Comparison of ENCODE assay signal across 8 cellular contexts in genomic region chr17:7241047-7241733, GRCh38. TPM values are rescaled to one million over a fixed set of nuclear protein-coding genes. Genes with fewer than 3 reads are reported as not detected.
DNase-seq lines count a peak whose midpoint lies in the region; ATAC-seq, FAIRE-seq and TF ChIP-seq lines count a peak whose summit lies in the region.

No MANE protein-coding gene starts in this region.

- FAIRE-seq in kidney (lab: Jason Lieb, UNC): no peak

- H3K9ac ChIP-seq in SK-N-SH (peak overlapping the region; percentile 97), kidney (ENCODE audit: low read length in 2 of 2) (peak overlapping the region; percentile 89 to 100)

- H3K9me3 ChIP-seq in SK-N-SH (no peaks in the 10 kb centered on the region), kidney (ENCODE audit: control insufficient read depth in 1 of 2, low read length in 2 of 2) (no peaks in the 10 kb centered on the region), suprapubic skin (no peaks in the 10 kb centered on the region)

- H3K27me3 ChIP-seq in SK-N-SH (ENCODE audit: insufficient read depth) (no peaks in the 10 kb centered on the region), suprapubic skin (no peaks in the 10 kb centered on the region)

- H3K79me2 ChIP-seq in SK-N-SH (ENCODE audit: insufficient read depth): peaks cover 57% of the 10 kb centered on the region

- POLR2A ChIA-PET in SK-N-SH (lab: Yijun Ruan, JAX): interaction anchor here (1.0 to 1.5 kb wide), 2 partner anchors 22 to 88 kb away, joined by 3 read pairs; partner anchors contain the start of genes ACADVL and DLG4

- TF ChIP-seq CTCF in SK-N-SH (IDR thresholded peaks at IDR 0.05): no peak
- no peak for TF ChIP-seq CTCF in kidney (IDR thresholded peaks at IDR 0.05; ENCODE audit: borderline replicate concordance, extremely low read depth, insufficient read depth)
- TF ChIP-seq CTCF in suprapubic skin (IDR thresholded peaks at IDR 0.05): no peak

- TF ChIP-seq EP300 in SK-N-SH (IDR thresholded peaks at IDR 0.05; ENCODE audit: borderline replicate concordance in 1 of 2, low read depth in 1 of 2, low read length in 1 of 2) (no peak), suprapubic skin (IDR thresholded peaks at IDR 0.05) (no peak)

- H3K9me3 Mint-ChIP-seq in activated T-helper 2 cell treated with anti-CD3 and anti-CD28 coated beads, Interferon-gamma antibody, Interleukin-2, Interleukin-4, amounts not matched to agents 10 μg/mL and 5 μg/mL and 100 μg/mL, durations not matched to agents 14 hours and 24 hours and 36 hours: no peaks in the 10 kb centered on the region

- no peak for TF ChIP-seq POLR2A in suprapubic skin (IDR thresholded peaks at IDR 0.05)

- peak overlapping the region; percentile 95 for H3K27ac Mint-ChIP-seq in activated T-helper 2 cell treated with anti-CD3 and anti-CD28 coated beads, Interferon-gamma antibody, Interleukin-2, Interleukin-4, amounts not matched to agents 10 μg/mL and 5 μg/mL and 100 μg/mL, durations not matched to agents 14 hours and 24 hours and 36 hours

- CTCF ChIA-PET in SK-N-SH (lab: Yijun Ruan, JAX): interaction anchor here (0.8 to 5.6 kb wide), 5 partner anchors 10 to 196 kb away, joined by 3 to 35 read pairs (median 3); partner anchors contain the start of genes ACADVL, CTDNEP1, DLG4 and ELP5

- peaks cover 28 to 46% of the 10 kb centered on the region in 2 experiments for H3K36me3 ChIP-seq in SK-N-SH (replicated peaks in 1 of 2; ENCODE audit: control insufficient read depth in 1 of 2, insufficient read depth in 2 of 2, low read length in 1 of 2)
- peaks cover 17 to 24% of the 10 kb centered on the region in 2 donors for H3K36me3 ChIP-seq in kidney (ENCODE audit: control insufficient read depth in 1 of 2, insufficient read depth in 2 of 2, low read length in 2 of 2)
- H3K36me3 ChIP-seq in suprapubic skin: peaks cover 34% of the 10 kb centered on the region

- peaks cover 34% of the 10 kb centered on the region for H3K4me1 Mint-ChIP-seq in activated T-helper 2 cell treated with anti-CD3 and anti-CD28 coated beads, Interferon-gamma antibody, Interleukin-2, Interleukin-4, amounts not matched to agents 10 μg/mL and 5 μg/mL and 100 μg/mL, durations not matched to agents 14 hours and 24 hours and 36 hours (ENCODE audit: low read depth)

- no peak overlapping the region for H2AFZ ChIP-seq in SK-N-SH (ENCODE audit: low read depth)

- no peak for DNase-seq in SK-N-SH
- DNase-seq in activated T-helper 2 cell treated with anti-CD3 and anti-CD28 coated beads, Interferon-gamma antibody, Interleukin-2, Interleukin-4, amounts not matched to agents 10 μg/mL and 5 μg/mL and 100 μg/mL, durations not matched to agents 14 hours and 24 hours and 36 hours (ENCODE audit: low spot score): no peak
- no peak for DNase-seq in kidney
- no peak for DNase-seq in suprapubic skin (ENCODE audit: low spot score in 2 of 2)
- no peak for DNase-seq in stimulated activated CD4-positive, alpha-beta T cell treated with anti-CD3 and anti-CD28 coated beads, Interleukin-4, amount 100 ng/mL, for 4 hours
- no peak for DNase-seq in C1 segment of cervical spinal cord (lab: John Stamatoyannopoulos, UW)

- no peak for TF ChIP-seq RAD21 in SK-N-SH (IDR thresholded peaks at IDR 0.05; ENCODE audit: low read length)

- H3K27me3 Mint-ChIP-seq in activated T-helper 2 cell treated with anti-CD3 and anti-CD28 coated beads, Interferon-gamma antibody, Interleukin-2, Interleukin-4, amounts not matched to agents 10 μg/mL and 5 μg/mL and 100 μg/mL, durations not matched to agents 14 hours and 24 hours and 36 hours (ENCODE audit: low read depth): no peaks in the 10 kb centered on the region

- H3K4me3 ChIP-seq in SK-N-SH (ENCODE audit: low read depth in 2 of 2, low read length in 1 of 2) (peak overlapping the region; percentile 80 to 98), kidney (ENCODE audit: low read length in 2 of 2) (peak overlapping the region; percentile 86 to 99), suprapubic skin (peak overlapping the region; percentile 97)

- no peak for ATAC-seq in SK-N-SH treated with all-trans-retinoic acid at 6 μM for 48 hours
- no peak for ATAC-seq in HG03439 (IDR thresholded peaks at IDR 0.05; ENCODE audit: unreplicated experiment)

- H3K27ac ChIP-seq in SK-N-SH (ENCODE audit: low read depth in 2 of 2, low read length in 1 of 2) (peak overlapping the region; percentile 88 to 99), kidney (ENCODE audit: low read depth in 2 of 2, low read length in 2 of 2) (peak overlapping the region; percentile 97 to 99), suprapubic skin (peak overlapping the region; percentile 98)

- H3K4me3 Mint-ChIP-seq in activated T-helper 2 cell treated with anti-CD3 and anti-CD28 coated beads, Interferon-gamma antibody, Interleukin-2, Interleukin-4, amounts not matched to agents 10 μg/mL and 5 μg/mL and 100 μg/mL, durations not matched to agents 14 hours and 24 hours and 36 hours (ENCODE audit: low read depth): peak overlapping the region; percentile 98

- H3F3A ChIP-seq in SK-N-SH (replicated peaks; ENCODE audit: insufficient read depth): peaks cover 55% of the 10 kb centered on the region

- WGBS in SK-N-SH (ENCODE audit: low lambda C conversion rate): 25% methylated on average over 10 of the region's 10 CpGs
- WGBS in suprapubic skin: 34% methylated on average over 10 of the region's 10 CpGs

- H3K4me1 ChIP-seq in SK-N-SH (ENCODE audit: control insufficient read depth in 1 of 2, insufficient read depth in 2 of 2, low read depth in 1 of 2, low read length in 1 of 2) (peaks cover 21 to 28% of the 10 kb centered on the region in 2 experiments), kidney (ENCODE audit: control insufficient read depth in 1 of 2, insufficient read depth in 1 of 2, low read depth in 1 of 2, low read length in 2 of 2) (peaks cover 20 to 26% of the 10 kb centered on the region in 2 donors), suprapubic skin (peaks cover 42% of the 10 kb centered on the region)

- H3K36me3 Mint-ChIP-seq in activated T-helper 2 cell treated with anti-CD3 and anti-CD28 coated beads, Interferon-gamma antibody, Interleukin-2, Interleukin-4, amounts not matched to agents 10 μg/mL and 5 μg/mL and 100 μg/mL, durations not matched to agents 14 hours and 24 hours and 36 hours (ENCODE audit: low read depth): peaks cover 62% of the 10 kb centered on the region

- peak overlapping the region; percentile 79 for H3K4me2 ChIP-seq in SK-N-SH

- peaks cover 7% of the 10 kb centered on the region; the same call in 1 of the 2 replicates for H4K20me1 ChIP-seq in SK-N-SH (ENCODE audit: insufficient read depth)

- no peaks in the 10 kb centered on the region for H3K9me2 ChIP-seq in SK-N-SH

- intact Hi-C loops in activated T-helper 2 cell treated with anti-CD3 and anti-CD28 coated beads, Interferon-gamma antibody, Interleukin-2, Interleukin-4, amounts not matched to agents 10 μg/mL and 5 μg/mL and 100 μg/mL, durations not matched to agents 14 hours and 24 hours and 36 hours (cut with micrococcal nuclease): no loop called here
- intact Hi-C loops in kidney (cut with DNase I): no loop called here

TF ChIP-seq in SK-N-SH, 30 proteins besides CTCF, POLR2A, EP300 and RAD21 (continues in another document):
- TF ChIP-seq YY1 (IDR thresholded peaks at IDR 0.05; ENCODE audit: low read depth): no peak

TF ChIP-seq in SK-N-SH treated with all-trans-retinoic acid at 6 μM for 48 hours, 23 proteins besides CTCF, POLR2A, EP300 and RAD21 (continues in another document):
- TF ChIP-seq PPARA (CRISPR knock-in tag; IDR thresholded peaks at IDR 0.05; ENCODE audit: borderline replicate concordance): no peak

RNA-seq across cellular contexts. Expression of gene GABARAP, which starts 1.1 kb away (rescaled TPM):
- 585 and 637 TPM in 2 replicates for polyA plus RNA-seq in SK-N-SH (2012; rRNA removed)
- polyA plus RNA-seq in SK-N-SH (2012; cell fraction: cytosol; rRNA removed): 741 and 785 TPM in 2 replicates
- 215 and 225 TPM in 2 replicates for polyA plus RNA-seq in SK-N-SH (2012; cell fraction: nucleus; rRNA removed)
- 145 and 147 TPM in 2 replicates for total RNA-seq in activated T-helper 2 cell treated with anti-CD3 and anti-CD28 coated beads, Interferon-gamma antibody, Interleukin-2, Interleukin-4, amounts not matched to agents 10 μg/mL and 5 μg/mL and 100 μg/mL, durations not matched to agents 14 hours and 24 hours and 36 hours
- total RNA-seq in kidney: 477 TPM
- 1,483 TPM for polyA plus RNA-seq in kidney (ENCODE audit: insufficient read depth, low read depth, low replicate concordance)
- 100 to 1,000 TPM; 446 to 840 (median 533) TPM for total RNA-seq in suprapubic skin

RNA-seq across cellular contexts. Expression of gene PHF23, which starts 1.9 kb away (rescaled TPM):
- 53.3 and 58.5 TPM in 2 replicates for polyA plus RNA-seq in SK-N-SH (2012; rRNA removed)
- 47.9 and 57.2 TPM in 2 replicates for polyA plus RNA-seq in SK-N-SH (2012; cell fraction: cytosol; rRNA removed)
- polyA plus RNA-seq in SK-N-SH (2012; cell fraction: nucleus; rRNA removed): 45.2 and 50.5 TPM in 2 replicates
- 43.4 and 47.8 TPM in 2 replicates for total RNA-seq in activated T-helper 2 cell treated with anti-CD3 and anti-CD28 coated beads, Interferon-gamma antibody, Interleukin-2, Interleukin-4, amounts not matched to agents 10 μg/mL and 5 μg/mL and 100 μg/mL, durations not matched to agents 14 hours and 24 hours and 36 hours
- total RNA-seq in kidney: 28.1 TPM
- polyA plus RNA-seq in kidney (ENCODE audit: insufficient read depth, low read depth, low replicate concordance): 48.5 TPM
- total RNA-seq in suprapubic skin: 10 to 100 TPM; 19.0 to 35.0 (median 29.1) TPM

RNA-seq across cellular contexts. Expression of gene DVL2, which starts 6.9 kb away (rescaled TPM):
- polyA plus RNA-seq in SK-N-SH (2012; rRNA removed) (6.9 and 8.3 TPM in 2 replicates), kidney (ENCODE audit: insufficient read depth, low read depth, low replicate concordance) (18.0 TPM)
- polyA plus RNA-seq in SK-N-SH (2012; cell fraction: cytosol; rRNA removed): 4.9 and 7.1 TPM in 2 replicates
- polyA plus RNA-seq in SK-N-SH (2012; cell fraction: nucleus; rRNA removed): 17.8 and 26.4 TPM in 2 replicates
- 69.7 and 73.1 TPM in 2 replicates for total RNA-seq in activated T-helper 2 cell treated with anti-CD3 and anti-CD28 coated beads, Interferon-gamma antibody, Interleukin-2, Interleukin-4, amounts not matched to agents 10 μg/mL and 5 μg/mL and 100 μg/mL, durations not matched to agents 14 hours and 24 hours and 36 hours
- total RNA-seq in kidney (35.8 TPM), suprapubic skin (10 to 100 TPM; 53.2 to 78.1 (median 55.5) TPM)

RNA-seq across cellular contexts. Expression of gene CTDNEP1, which starts 10.3 kb away (rescaled TPM):
- polyA plus RNA-seq in SK-N-SH (2012; rRNA removed): 111 and 124 TPM in 2 replicates
- polyA plus RNA-seq in SK-N-SH (2012; cell fraction: cytosol; rRNA removed): 81.9 and 124 TPM in 2 replicates
- polyA plus RNA-seq in SK-N-SH (2012; cell fraction: nucleus; rRNA removed): 60.7 and 80.6 TPM in 2 replicates
- 170 and 181 TPM in 2 replicates for total RNA-seq in activated T-helper 2 cell treated with anti-CD3 and anti-CD28 coated beads, Interferon-gamma antibody, Interleukin-2, Interleukin-4, amounts not matched to agents 10 μg/mL and 5 μg/mL and 100 μg/mL, durations not matched to agents 14 hours and 24 hours and 36 hours
- total RNA-seq in kidney: 113 TPM
- polyA plus RNA-seq in kidney (ENCODE audit: insufficient read depth, low read depth, low replicate concordance): 124 TPM
- total RNA-seq in suprapubic skin: 10 to 100 TPM; 54.7 to 80.6 (median 72.1) TPM

RNA-seq across cellular contexts. Expression of gene ELP5, which starts 10.8 kb away (rescaled TPM):
- polyA plus RNA-seq in SK-N-SH (2012; rRNA removed) (45.4 and 52.1 TPM in 2 replicates), kidney (ENCODE audit: insufficient read depth, low read depth, low replicate concordance) (110 TPM)
- polyA plus RNA-seq in SK-N-SH (2012; cell fraction: cytosol; rRNA removed): 38.4 and 41.3 TPM in 2 replicates
- polyA plus RNA-seq in SK-N-SH (2012; cell fraction: nucleus; rRNA removed): 51.3 and 60.7 TPM in 2 replicates
- 64.8 and 65.3 TPM in 2 replicates for total RNA-seq in activated T-helper 2 cell treated with anti-CD3 and anti-CD28 coated beads, Interferon-gamma antibody, Interleukin-2, Interleukin-4, amounts not matched to agents 10 μg/mL and 5 μg/mL and 100 μg/mL, durations not matched to agents 14 hours and 24 hours and 36 hours
- total RNA-seq in kidney (41.9 TPM), suprapubic skin (10 to 100 TPM; 13.6 to 29.7 (median 20.3) TPM)
